In genomic region chr6:157672726-157673412, GRCh38 we compare ENCODE assay signal across 27 cellular contexts.
"Had no signal": no experiment of that assay in that cellular context is flagged by ENCODE, and none has a peak within 500 bp of the region (broad histone marks: within the 10 kb centered on the region; RNA-seq: fewer than 3 reads in every experiment).

No MANE protein-coding gene starts in this region.

- H3K4me3 ChIP-seq: body of pancreas, colonic mucosa, gastroesophageal sphincter, hepatocyte, psoas muscle, thoracic aorta, uterus had no signal

- H3K27me3 Mint-ChIP-seq: effector memory CD8-positive, alpha-beta T cell had no signal

- DNase-seq: activated CD4-positive, alpha-beta T cell treated with anti-CD3 and anti-CD28 coated beads, Interleukin-2, amount 50 U/mL, for 1 hour; activated CD8-positive, alpha-beta memory T cell treated with anti-CD3 and anti-CD28 coated beads, Interleukin-2, amount 10 ng/mL, durations not matched to agents 7 days and 5 days; activated CD8-positive, alpha-beta T cell treated with anti-CD3 and anti-CD28 coated beads, Interleukin-2, amount 10 ng/mL, durations not matched to agents 7 days and 5 days; activated naive CD4-positive, alpha-beta T cell; activated T-cell treated with anti-CD3 and anti-CD28 coated beads, Interleukin-2, amount 50 U/mL, for 72 hours; anterior cingulate cortex; body of pancreas; cerebellar nuclear complex; colonic mucosa; effector memory CD8-positive, alpha-beta T cell; midbrain; naive thymus-derived CD4-positive, alpha-beta T cell; occipital lobe; psoas muscle; stimulated activated naive CD4-positive, alpha-beta T cell treated with Interleukin-2 at 50 U/mL for 16 hours; SW 1271; T1000; trophoblast cell; uterus had no signal

- H3K27ac Mint-ChIP-seq: activated CD8-positive, alpha-beta memory T cell treated with anti-CD3 and anti-CD28 coated beads, Interleukin-2, amount 10 ng/mL, durations not matched to agents 7 days and 5 days; activated CD8-positive, alpha-beta T cell treated with anti-CD3 and anti-CD28 coated beads, Interleukin-2, amount 10 ng/mL, durations not matched to agents 7 days and 5 days; activated naive CD4-positive, alpha-beta T cell treated with anti-CD3 and anti-CD28 coated beads, Interleukin-2, amount 50 U/mL, for 72 hours; activated T-cell treated with anti-CD3 and anti-CD28 coated beads, Interleukin-2, amount 50 U/mL, for 72 hours; effector memory CD8-positive, alpha-beta T cell; naive thymus-derived CD4-positive, alpha-beta T cell; T-helper 1 cell treated with Interleukin-12 subunit alpha and Interleukin-12 subunit beta and Interleukin-4 antibody, amounts not matched to agents 30 μg/mL and 1 μg/mL, for 36 hours had no signal

- H3K4me3 Mint-ChIP-seq: activated CD8-positive, alpha-beta memory T cell treated with anti-CD3 and anti-CD28 coated beads, Interleukin-2, amount 10 ng/mL, durations not matched to agents 7 days and 5 days; activated CD8-positive, alpha-beta T cell treated with anti-CD3 and anti-CD28 coated beads, Interleukin-2, amount 10 ng/mL, durations not matched to agents 7 days and 5 days; activated T-cell treated with anti-CD3 and anti-CD28 coated beads, Interleukin-2, amount 50 U/mL, for 72 hours; effector memory CD8-positive, alpha-beta T cell; naive thymus-derived CD4-positive, alpha-beta T cell; neural crest cell; T-helper 1 cell treated with Interleukin-12 subunit alpha and Interleukin-12 subunit beta and Interleukin-4 antibody, amounts not matched to agents 30 μg/mL and 1 μg/mL, for 36 hours had no signal

- ATAC-seq: activated CD4-positive, CD25-positive, alpha-beta regulatory T cell treated with anti-CD3 and anti-CD28 coated beads, Interleukin-2, amount 50 U/mL, for 24 hours; activated CD8-positive, alpha-beta memory T cell treated with anti-CD3 and anti-CD28 coated beads, Interleukin-2, amount 10 ng/mL, durations not matched to agents 7 days and 5 days; activated CD8-positive, alpha-beta T cell treated with anti-CD3 and anti-CD28 coated beads, Interleukin-2, amount 10 ng/mL, durations not matched to agents 7 days and 5 days; activated naive CD4-positive, alpha-beta T cell treated with anti-CD3 and anti-CD28 coated beads, Interleukin-2, amount 50 U/mL, for 72 hours; activated T-cell treated with anti-CD3 and anti-CD28 coated beads, Interleukin-2, amount 50 U/mL, for 72 hours; body of pancreas; effector memory CD8-positive, alpha-beta T cell; gastroesophageal sphincter; naive thymus-derived CD4-positive, alpha-beta T cell; psoas muscle had no signal

- H3K36me3 ChIP-seq: colonic mucosa, uterus, WERI-Rb-1 had no signal

- H3K36me3 Mint-ChIP-seq: activated CD8-positive, alpha-beta memory T cell treated with anti-CD3 and anti-CD28 coated beads, Interleukin-2, amount 10 ng/mL, durations not matched to agents 7 days and 5 days; activated naive CD4-positive, alpha-beta T cell treated with anti-CD3 and anti-CD28 coated beads, Interleukin-2, amount 50 U/mL, for 72 hours; naive thymus-derived CD4-positive, alpha-beta T cell had no signal

- H3K9me3 Mint-ChIP-seq: activated naive CD4-positive, alpha-beta T cell treated with anti-CD3 and anti-CD28 coated beads, Interleukin-2, amount 50 U/mL, for 72 hours; activated T-cell treated with anti-CD3 and anti-CD28 coated beads, Interleukin-2, amount 50 U/mL, for 72 hours; effector memory CD8-positive, alpha-beta T cell; naive thymus-derived CD4-positive, alpha-beta T cell; neural crest cell; T-helper 1 cell treated with Interleukin-12 subunit alpha and Interleukin-12 subunit beta and Interleukin-4 antibody, amounts not matched to agents 30 μg/mL and 1 μg/mL, for 36 hours had no signal

- H3K27me3 ChIP-seq: body of pancreas, colonic mucosa, gastroesophageal sphincter, hepatocyte, uterus had no signal
